29 cellular contexts compared by ENCODE assay signal in genomic region chr22:23718371-23719165, GRCh38. TPM values are rescaled to one million over a fixed set of nuclear protein-coding genes. Genes with fewer than 3 reads are reported as not detected.
DNase-seq lines count a peak whose midpoint lies in the region; TF ChIP-seq lines count a peak whose summit lies in the region.
"Had no signal": no experiment of that assay in that cellular context is flagged by ENCODE, and none has a peak within 500 bp of the region (broad histone marks: within the 10 kb centered on the region; RNA-seq: fewer than 3 reads in every experiment).

No MANE protein-coding gene starts in this region.

- peaks cover 14% of the 10 kb centered on the region for H3K4me1 Mint-ChIP-seq in T-helper 2 cell treated with Interferon-gamma antibody and Interleukin-4, amounts not matched to agents 5 μg/mL and 100 μg/mL, for 36 hours (ENCODE audit: low read depth)
- H3K4me1 Mint-ChIP-seq in glutamatergic neuron (ENCODE audit: low read depth, unreplicated experiment) (no peaks in the 10 kb centered on the region), progenitor cell of endocrine pancreas (ENCODE audit: low read depth) (peaks cover 3% of the 10 kb centered on the region)

- no peaks in the 10 kb centered on the region for H3K27me3 Mint-ChIP-seq in T-helper 2 cell treated with Interferon-gamma antibody and Interleukin-4, amounts not matched to agents 5 μg/mL and 100 μg/mL, for 36 hours (ENCODE audit: low read depth)
- H3K27me3 Mint-ChIP-seq in glutamatergic neuron (ENCODE audit: unreplicated experiment) = peaks cover 2% of the 10 kb centered on the region
- H3K27me3 Mint-ChIP-seq in progenitor cell of endocrine pancreas = no peaks in the 10 kb centered on the region
- H3K27me3 Mint-ChIP-seq: activated CD4-positive, alpha-beta T cell treated with anti-CD3 and anti-CD28 coated beads for 36 hours had no signal

- 96% methylated on average over 17 of the region's 17 CpGs for WGBS in smooth muscle cell (ENCODE audit: low lambda C conversion rate)

- DNase-seq in T-helper 2 cell treated with Interferon-gamma antibody and Interleukin-4, amounts not matched to agents 5 μg/mL and 100 μg/mL, for 36 hours (ENCODE audit: low spot score) = no peak
- no peak for DNase-seq in T-helper 2 cell
- peak; percentile 6 for DNase-seq in NCI-H69 (lab: John Stamatoyannopoulos, UW)
- no peak for DNase-seq in glutamatergic neuron
- DNase-seq in progenitor cell of endocrine pancreas (ENCODE audit: low spot score, unreplicated experiment) = no peak
- DNase-seq in NAMALWA (ENCODE audit: low spot score) = no peak
- DNase-seq in SK-N-DZ (ENCODE audit: low spot score) = no peak
- DNase-seq in smooth muscle cell (lab: John Stamatoyannopoulos, UW; ENCODE audit: unreplicated experiment) = no peak
- DNase-seq: activated CD4-positive, alpha-beta T cell treated with anti-CD3 and anti-CD28 coated beads for 36 hours; activated CD8-positive, alpha-beta memory T cell treated with anti-CD3 and anti-CD28 coated beads, Interleukin-2, amount 50 U/mL, for 48 hours; aorta; GOT3; hypothalamus; mesendoderm; NCI-H1048; NCI-H2029 treated with DMSO at 0.1 percent for 48 hours; NCI-H510A treated with DMSO at 0.1 percent for 48 hours; OCI-M1; SJCRH30; stimulated activated CD4-positive, alpha-beta T cell treated with anti-CD3 and anti-CD28 coated beads, Interleukin-15, amount 100 ng/mL, for 24 hours had no signal

- peaks cover 12% of the 10 kb centered on the region for H3K36me3 Mint-ChIP-seq in T-helper 2 cell treated with Interferon-gamma antibody and Interleukin-4, amounts not matched to agents 5 μg/mL and 100 μg/mL, for 36 hours (ENCODE audit: low read depth)
- H3K36me3 Mint-ChIP-seq in glutamatergic neuron (ENCODE audit: unreplicated experiment) (no peaks in the 10 kb centered on the region), progenitor cell of endocrine pancreas (ENCODE audit: insufficient read depth) (peaks cover 5% of the 10 kb centered on the region)

- H3K9ac ChIP-seq in smooth muscle cell (ENCODE audit: low read depth) = no peak overlapping the region

- H3K4me3 Mint-ChIP-seq in T-helper 2 cell treated with Interferon-gamma antibody and Interleukin-4, amounts not matched to agents 5 μg/mL and 100 μg/mL, for 36 hours = peak overlapping the region; percentile 18
- no peak overlapping the region for H3K4me3 Mint-ChIP-seq in glutamatergic neuron (ENCODE audit: unreplicated experiment)
- peak overlapping the region; percentile 37 for H3K4me3 Mint-ChIP-seq in progenitor cell of endocrine pancreas (ENCODE audit: low read depth)
- H3K4me3 Mint-ChIP-seq: activated CD4-positive, alpha-beta T cell treated with anti-CD3 and anti-CD28 coated beads for 36 hours had no signal

- no peaks in the 10 kb centered on the region for H3K9me3 ChIP-seq in smooth muscle cell (replicated peaks; ENCODE audit: low read depth)
- H3K9me3 ChIP-seq: neutrophil, right atrium auricular region, SJCRH30, thoracic aorta had no signal

- H3K27ac Mint-ChIP-seq in T-helper 2 cell treated with Interferon-gamma antibody and Interleukin-4, amounts not matched to agents 5 μg/mL and 100 μg/mL, for 36 hours = no peak overlapping the region
- peak overlapping the region; percentile 12 for H3K27ac Mint-ChIP-seq in glutamatergic neuron (ENCODE audit: unreplicated experiment)
- no peak overlapping the region for H3K27ac Mint-ChIP-seq in progenitor cell of endocrine pancreas
- H3K27ac Mint-ChIP-seq: activated CD4-positive, alpha-beta T cell treated with anti-CD3 and anti-CD28 coated beads for 36 hours had no signal

- H3K27ac ChIP-seq in smooth muscle cell (ENCODE audit: low read depth) = no peak overlapping the region
- H3K27ac ChIP-seq: neutrophil, right atrium auricular region, SJCRH30, thoracic aorta had no signal

- peaks cover 11% of the 10 kb centered on the region for H3K79me2 ChIP-seq in smooth muscle cell (ENCODE audit: low read depth)

- no peak overlapping the region for H3K4me3 ChIP-seq in smooth muscle cell
- H3K4me3 ChIP-seq: SJCRH30, thoracic aorta had no signal

- H3K36me3 ChIP-seq in smooth muscle cell (ENCODE audit: low read depth) = no peaks in the 10 kb centered on the region
- H3K36me3 ChIP-seq: right atrium auricular region had no signal

- no peaks in the 10 kb centered on the region for H3K27me3 ChIP-seq in smooth muscle cell (ENCODE audit: low read depth)
- H3K27me3 ChIP-seq: neutrophil, right atrium auricular region, SJCRH30 had no signal

- no peaks in the 10 kb centered on the region for H4K20me1 ChIP-seq in smooth muscle cell (ENCODE audit: low read depth)

- no peaks in the 10 kb centered on the region for H3K9me3 Mint-ChIP-seq in T-helper 2 cell treated with Interferon-gamma antibody and Interleukin-4, amounts not matched to agents 5 μg/mL and 100 μg/mL, for 36 hours
- no peaks in the 10 kb centered on the region for H3K9me3 Mint-ChIP-seq in glutamatergic neuron (ENCODE audit: unreplicated experiment)
- no peaks in the 10 kb centered on the region for H3K9me3 Mint-ChIP-seq in progenitor cell of endocrine pancreas (ENCODE audit: low read depth)
- H3K9me3 Mint-ChIP-seq: stimulated activated effector memory CD8-positive, alpha-beta T cell treated with anti-CD3 and anti-CD28 coated beads, Interleukin-12 subunit alpha, Interleukin-12 subunit beta, amount 100 ng/mL, for 72 hours had no signal

- H3K4me1 ChIP-seq in smooth muscle cell (ENCODE audit: low read depth) = peaks cover 4% of the 10 kb centered on the region

- no peaks in the 10 kb centered on the region for H3F3A ChIP-seq in smooth muscle cell (ENCODE audit: low read depth)

- no peak overlapping the region for H3K4me2 ChIP-seq in smooth muscle cell

- no peak for TF ChIP-seq CTCF in glutamatergic neuron (IDR thresholded peaks at IDR 0.05; ENCODE audit: partially characterized antibody, unreplicated experiment)
- TF ChIP-seq CTCF in progenitor cell of endocrine pancreas (IDR thresholded peaks at IDR 0.05; ENCODE audit: unreplicated experiment) = no peak
- TF ChIP-seq CTCF in smooth muscle cell (IDR thresholded peaks at IDR 0.05; ENCODE audit: borderline replicate concordance, insufficient read depth, poor library complexity, severe bottlenecking) = no peak

- no peak overlapping the region for H2AFZ ChIP-seq in smooth muscle cell (ENCODE audit: low read depth)

RNA-seq across cellular contexts. Expression of gene RGL4, which starts 27.8 kb away (rescaled TPM):
- not detected for total RNA-seq in glutamatergic neuron (ENCODE audit: unreplicated experiment)
- total RNA-seq in progenitor cell of endocrine pancreas = 0.07 TPM in 1 of 2 replicates, not detected in the other
- polyA plus RNA-seq in SK-N-DZ (2014; cell fraction: cytosol; rRNA removed) = not detected in 2 replicates
- polyA plus RNA-seq in SK-N-DZ (2014; cell fraction: nucleus; rRNA removed) = 0.08 TPM in 1 of 2 replicates, not detected in the other
- total RNA-seq in smooth muscle cell = not detected in 2 replicates
- 0.23 and 0.43 TPM in 2 replicates for polyA plus RNA-seq in smooth muscle cell
- total RNA-seq: A673, Daoy, fibroblast of villous mesenchyme, HepG2, kidney epithelial cell, right atrium auricular region, SJCRH30, thoracic aorta had no signal
- polyA plus RNA-seq: HepG2 had no signal

RNA-seq across cellular contexts. Expression of gene ZNF70, which starts 32.3 kb away (rescaled TPM):
- total RNA-seq in glutamatergic neuron (ENCODE audit: unreplicated experiment) (9.0 TPM), progenitor cell of endocrine pancreas (8.9 and 9.8 TPM in 2 replicates), smooth muscle cell (6.9 and 7.5 TPM in 2 replicates)
- polyA plus RNA-seq in SK-N-DZ (2014; cell fraction: cytosol; rRNA removed) = 4.2 and 5.7 TPM in 2 replicates
- polyA plus RNA-seq in SK-N-DZ (2014; cell fraction: nucleus; rRNA removed) = 3.6 and 4.7 TPM in 2 replicates
- polyA plus RNA-seq in smooth muscle cell = 2.1 and 2.4 TPM in 2 replicates

RNA-seq across cellular contexts. Expression of gene VPREB3, which starts 35.7 kb away (rescaled TPM):
- total RNA-seq in glutamatergic neuron (ENCODE audit: unreplicated experiment) (not detected), progenitor cell of endocrine pancreas (not detected in 2 replicates), smooth muscle cell (not detected in 2 replicates)
- polyA plus RNA-seq in SK-N-DZ (2014; cell fraction: cytosol; rRNA removed) = not detected in 2 replicates
- not detected in 2 replicates for polyA plus RNA-seq in SK-N-DZ (2014; cell fraction: nucleus; rRNA removed)
- 0.66 TPM in 1 of 2 replicates, not detected in the other for polyA plus RNA-seq in smooth muscle cell
- total RNA-seq: Daoy, fibroblast of villous mesenchyme, HepG2, kidney epithelial cell, right atrium auricular region, thoracic aorta had no signal
- polyA plus RNA-seq: aorta had no signal

RNA-seq across cellular contexts. Expression of gene C22orf15, which starts 44.2 kb away (rescaled TPM):
- total RNA-seq in glutamatergic neuron (ENCODE audit: unreplicated experiment) = not detected
- not detected in 2 replicates for total RNA-seq in progenitor cell of endocrine pancreas
- 0.13 TPM in 1 of 2 replicates, not detected in the other for polyA plus RNA-seq in SK-N-DZ (2014; cell fraction: cytosol; rRNA removed)
- polyA plus RNA-seq in SK-N-DZ (2014; cell fraction: nucleus; rRNA removed) = 0.10 and 0.27 TPM in 2 replicates
- total RNA-seq in smooth muscle cell = not detected in 2 replicates
- 0.57 and 1.5 TPM in 2 replicates for polyA plus RNA-seq in smooth muscle cell
- total RNA-seq: Daoy, HepG2, kidney epithelial cell, right atrium auricular region, SJCRH30, thoracic aorta had no signal
- polyA plus RNA-seq: HepG2 had no signal

RNA-seq across cellular contexts. Expression of gene CHCHD10, which starts 49.2 kb away (rescaled TPM):
- total RNA-seq in glutamatergic neuron (ENCODE audit: unreplicated experiment) (35.9 TPM), progenitor cell of endocrine pancreas (39.5 and 42.3 TPM in 2 replicates), smooth muscle cell (4.9 and 6.0 TPM in 2 replicates)
- 9.1 and 9.4 TPM in 2 replicates for polyA plus RNA-seq in SK-N-DZ (2014; cell fraction: cytosol; rRNA removed)
- polyA plus RNA-seq in SK-N-DZ (2014; cell fraction: nucleus; rRNA removed) = 0.59 and 46.4 TPM in 2 replicates
- 53.1 and 57.6 TPM in 2 replicates for polyA plus RNA-seq in smooth muscle cell
